In the genomic region with DNA sequence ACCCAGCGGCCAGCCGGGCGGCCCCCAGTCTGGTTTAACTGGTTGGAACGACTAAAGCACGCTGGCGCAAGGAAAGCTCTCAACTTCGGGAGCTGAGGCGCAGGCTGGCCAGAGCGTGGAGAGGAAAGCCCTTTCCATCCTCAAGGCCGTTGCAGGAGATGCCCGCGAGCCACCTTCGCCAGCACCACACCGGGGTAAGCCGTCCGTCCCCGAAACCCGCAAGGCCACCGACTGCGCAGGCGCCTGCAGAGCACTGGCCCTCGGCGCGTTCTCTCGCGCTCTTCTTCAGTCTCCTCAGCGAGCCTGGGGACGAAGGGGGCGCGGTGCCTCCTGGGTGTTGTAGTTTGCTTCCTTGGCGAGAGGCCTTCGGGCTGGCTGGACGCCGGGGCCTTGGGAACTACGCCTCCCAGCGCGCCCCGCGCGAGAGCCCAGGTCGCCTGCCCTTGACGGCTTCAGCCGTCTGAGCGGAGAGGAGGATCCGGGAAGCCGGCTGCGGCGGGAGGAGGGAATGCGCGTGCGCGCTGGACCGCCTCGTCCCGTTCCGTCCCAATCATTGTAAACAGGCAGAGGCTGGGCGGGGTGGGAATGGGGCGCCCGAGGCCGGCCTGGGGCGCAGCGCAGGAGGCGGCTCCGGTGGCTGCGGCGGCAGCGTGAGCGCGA, we compare ENCODE assay signal across 1 cellular context.
TF ChIP-seq lines count a peak whose summit lies in the region.

Gene RALBP1, plus strand, starts transcription at position 531 of the 660 bp plus-strand sequence. CDS start 37,533 bp downstream, outside the sequence.

TF ChIP-seq in HepG2, 621 proteins besides CTCF, POLR2A, EP300 and RAD21 (continued from another document and continues in another):
- TF ChIP-seq BRF2 (CRISPR knock-in tag; IDR thresholded peaks at IDR 0.05): no peak
- peak; percentile 5; the same call in 1 of the 2 replicates for TF ChIP-seq BORCS8-MEF2B (CRISPR knock-in tag; IDR thresholded peaks at IDR 0.05)
- TF ChIP-seq ZNF510 (CRISPR knock-in tag; IDR thresholded peaks at IDR 0.05; ENCODE audit: low read depth): peak; percentile 89
- peak; percentile 78 for TF ChIP-seq HOXA3 (CRISPR knock-in tag; IDR thresholded peaks at IDR 0.05)
- TF ChIP-seq, protein P1, sequence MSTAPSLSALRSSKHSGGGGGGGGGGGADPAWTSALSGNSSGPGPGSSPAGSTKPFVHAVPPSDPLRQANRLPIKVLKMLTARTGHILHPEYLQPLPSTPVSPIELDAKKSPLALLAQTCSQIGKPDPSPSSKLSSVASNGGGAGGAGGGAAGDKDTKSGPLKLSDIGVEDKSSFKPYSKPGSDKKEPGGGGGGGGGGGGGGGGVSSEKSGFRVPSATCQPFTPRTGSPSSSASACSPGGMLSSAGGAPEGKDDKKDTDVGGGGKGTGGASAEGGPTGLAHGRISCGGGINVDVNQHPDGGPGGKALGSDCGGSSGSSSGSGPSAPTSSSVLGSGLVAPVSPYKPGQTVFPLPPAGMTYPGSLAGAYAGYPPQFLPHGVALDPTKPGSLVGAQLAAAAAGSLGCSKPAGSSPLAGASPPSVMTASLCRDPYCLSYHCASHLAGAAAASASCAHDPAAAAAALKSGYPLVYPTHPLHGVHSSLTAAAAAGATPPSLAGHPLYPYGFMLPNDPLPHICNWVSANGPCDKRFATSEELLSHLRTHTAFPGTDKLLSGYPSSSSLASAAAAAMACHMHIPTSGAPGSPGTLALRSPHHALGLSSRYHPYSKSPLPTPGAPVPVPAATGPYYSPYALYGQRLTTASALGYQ (CRISPR knock-in tag; IDR thresholded peaks at IDR 0.05): no peak
- TF ChIP-seq PLRG1 (conservative IDR thresholded peaks at IDR 0.05): no peak
- no peak for TF ChIP-seq RBM22 (optimal IDR thresholded peaks at IDR 0.05; ENCODE audit: low read length)
- peak; percentile 34; the same call in 1 of the 2 replicates for TF ChIP-seq NCOR1 (IDR thresholded peaks at IDR 0.05; ENCODE audit: borderline replicate concordance, low read length)
- TF ChIP-seq CENPX (CRISPR knock-in tag; IDR thresholded peaks at IDR 0.05): no peak
- no peak for TF ChIP-seq AHDC1 (CRISPR knock-in tag; IDR thresholded peaks at IDR 0.05; ENCODE audit: borderline replicate concordance)
- no peak; the same call in 1 of the 2 replicates for TF ChIP-seq TFDP2 (CRISPR knock-in tag; IDR thresholded peaks at IDR 0.05)
- peak; percentile 79; the same call in 1 of the 2 replicates for TF ChIP-seq ZNF280B (CRISPR knock-in tag; IDR thresholded peaks at IDR 0.05; ENCODE audit: borderline replicate concordance)
- TF ChIP-seq SPEN (CRISPR knock-in tag; IDR thresholded peaks at IDR 0.05; ENCODE audit: low read depth): peak; percentile 82
- TF ChIP-seq KLF11 (CRISPR knock-in tag; IDR thresholded peaks at IDR 0.05): peak; percentile 68; the same call in 1 of the 2 replicates
- TF ChIP-seq ZNF543 (CRISPR knock-in tag; IDR thresholded peaks at IDR 0.05): 0 out of 2 replicates have a peak, but pooled peaks have one; percentile 52
- TF ChIP-seq ARNT2 (CRISPR knock-in tag; IDR thresholded peaks at IDR 0.05; ENCODE audit: low read depth): peak; percentile 12; the same call in 1 of the 2 replicates
- no peak for TF ChIP-seq ZNF12 (CRISPR knock-in tag; IDR thresholded peaks at IDR 0.05)
- TF ChIP-seq ZNF329 (CRISPR knock-in tag; IDR thresholded peaks at IDR 0.05; ENCODE audit: low read depth): no peak; the same call in 1 of the 2 replicates
- TF ChIP-seq BCL6 (CRISPR knock-in tag; IDR thresholded peaks at IDR 0.05): no peak
- TF ChIP-seq, protein P2, sequence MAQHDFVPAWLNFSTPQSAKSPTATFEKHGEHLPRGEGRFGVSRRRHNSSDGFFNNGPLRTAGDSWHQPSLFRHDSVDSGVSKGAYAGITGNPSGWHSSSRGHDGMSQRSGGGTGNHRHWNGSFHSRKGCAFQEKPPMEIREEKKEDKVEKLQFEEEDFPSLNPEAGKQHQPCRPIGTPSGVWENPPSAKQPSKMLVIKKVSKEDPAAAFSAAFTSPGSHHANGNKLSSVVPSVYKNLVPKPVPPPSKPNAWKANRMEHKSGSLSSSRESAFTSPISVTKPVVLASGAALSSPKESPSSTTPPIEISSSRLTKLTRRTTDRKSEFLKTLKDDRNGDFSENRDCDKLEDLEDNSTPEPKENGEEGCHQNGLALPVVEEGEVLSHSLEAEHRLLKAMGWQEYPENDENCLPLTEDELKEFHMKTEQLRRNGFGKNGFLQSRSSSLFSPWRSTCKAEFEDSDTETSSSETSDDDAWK (CRISPR knock-in tag; IDR thresholded peaks at IDR 0.05): no peak
- TF ChIP-seq GABPA (IDR thresholded peaks at IDR 0.05; ENCODE audit: low read depth, low read length): peak; percentile 43; the same call in 1 of the 2 replicates
- TF ChIP-seq GABPA (CRISPR knock-in tag; IDR thresholded peaks at IDR 0.05; ENCODE audit: low read depth): peak; percentile 81
- TF ChIP-seq ZNF674 (CRISPR knock-in tag; IDR thresholded peaks at IDR 0.05; ENCODE audit: low read depth): peak; percentile 96; the same call in 1 of the 2 replicates
- TF ChIP-seq ZNF576 (CRISPR knock-in tag; IDR thresholded peaks at IDR 0.05): no peak
- TF ChIP-seq ZFP1 (CRISPR knock-in tag; IDR thresholded peaks at IDR 0.05): 0 out of 2 replicates have a peak, but pooled peaks have one; percentile 54
- TF ChIP-seq MEF2D (CRISPR knock-in tag; IDR thresholded peaks at IDR 0.05): peak; percentile 74
- no peak for TF ChIP-seq NFAT5 (CRISPR knock-in tag; IDR thresholded peaks at IDR 0.05)
- TF ChIP-seq ZNF761 (CRISPR knock-in tag; conservative IDR thresholded peaks at IDR 0.05): 0 out of 2 replicates have a peak, but pooled peaks have one; percentile 53
- no peak for TF ChIP-seq ZNF563 (CRISPR knock-in tag; IDR thresholded peaks at IDR 0.05)
- no peak for TF ChIP-seq RCOR2 (CRISPR knock-in tag; IDR thresholded peaks at IDR 0.05)
- TF ChIP-seq CSRNP2 (CRISPR knock-in tag; conservative IDR thresholded peaks at IDR 0.05; ENCODE audit: low read depth): no peak
- TF ChIP-seq SETDB1 (CRISPR knock-in tag; IDR thresholded peaks at IDR 0.05; ENCODE audit: borderline replicate concordance): 0 out of 2 replicates have a peak, but pooled peaks have one; percentile 58
- TF ChIP-seq JARID2 (CRISPR knock-in tag; IDR thresholded peaks at IDR 0.05; ENCODE audit: insufficient replicate concordance): no peak
- TF ChIP-seq NFYC (CRISPR knock-in tag; IDR thresholded peaks at IDR 0.05): peak; percentile 63
